ENCODE assay signal across 16 cellular contexts in genomic region chr1:12127206-12127810, GRCh38. TPM values are rescaled to one million over a fixed set of nuclear protein-coding genes. Genes with fewer than 3 reads are reported as not detected.
DNase-seq lines count a peak whose midpoint lies in the region; ATAC-seq and TF ChIP-seq lines count a peak whose summit lies in the region.
"Had no signal": no experiment of that assay in that cellular context is flagged by ENCODE, and none has a peak within 500 bp of the region (broad histone marks: within the 10 kb centered on the region; RNA-seq: fewer than 3 reads in every experiment).

No MANE protein-coding gene starts in this region.

- POLR2A ChIA-PET in activated CD8-positive, alpha-beta T cell treated with anti-CD3 and anti-CD28 coated beads for 36 hours (lab: Charles Lee): interaction anchor here (0.9 to 4.9 kb wide), 4 partner anchors 31 to 219 kb away, joined by 3 to 51 read pairs (median 11); no protein-coding TSS in a partner anchor

- intact Hi-C loops in CD14-positive monocyte (cut with micrococcal nuclease): loop anchor here (5.0 kb wide), 1 partner anchor 40 kb away; the partner anchor contains the start of gene TNFRSF1B (in 2 of the 2)
- intact Hi-C loops in activated CD8-positive, alpha-beta T cell treated with anti-CD3 and anti-CD28 coated beads for 36 hours (cut with micrococcal nuclease): loop anchor here (5.0 kb wide), 2 partner anchors 35 to 50 kb away; no protein-coding TSS in a partner anchor

- H3K9me3 Mint-ChIP-seq in T-helper 1 cell treated with Interleukin-12 subunit alpha and Interleukin-12 subunit beta and Interleukin-4 antibody, amounts not matched to agents 30 μg/mL and 1 μg/mL, for 36 hours: no peaks in the 10 kb centered on the region
- H3K9me3 Mint-ChIP-seq in CD14-positive monocyte (no peaks in the 10 kb centered on the region), endothelial cell (ENCODE audit: unreplicated experiment) (no peaks in the 10 kb centered on the region)
- H3K9me3 Mint-ChIP-seq in activated CD8-positive, alpha-beta T cell treated with anti-CD3 and anti-CD28 coated beads for 36 hours: no peaks in the 10 kb centered on the region

- ATAC-seq in activated CD8-positive, alpha-beta T cell treated with anti-CD3 and anti-CD28 coated beads for 36 hours: peak; percentile 85
- ATAC-seq: Right ventricle myocardium inferior, sciatic nerve, upper lobe of right lung had no signal

- no peaks in the 10 kb centered on the region for H3K27me3 Mint-ChIP-seq in T-helper 1 cell treated with Interleukin-12 subunit alpha and Interleukin-12 subunit beta and Interleukin-4 antibody, amounts not matched to agents 30 μg/mL and 1 μg/mL, for 36 hours (ENCODE audit: low read depth)
- H3K27me3 Mint-ChIP-seq in CD14-positive monocyte (ENCODE audit: low read depth in 3 of 3) (peaks cover 2 to 5% (median 4%) of the 10 kb centered on the region in 3 donors), endothelial cell (ENCODE audit: unreplicated experiment) (peaks cover 2% of the 10 kb centered on the region)
- no peaks in the 10 kb centered on the region for H3K27me3 Mint-ChIP-seq in activated CD8-positive, alpha-beta T cell treated with anti-CD3 and anti-CD28 coated beads for 36 hours

- CTCF ChIA-PET in activated CD8-positive, alpha-beta T cell treated with anti-CD3 and anti-CD28 coated beads for 36 hours (lab: Charles Lee): interaction anchor here (0.6 to 11.7 kb wide), 10 partner anchors 18 to 491 kb away, joined by 3 to 395 read pairs (median 5); partner anchors contain the start of gene DHRS3

- TF ChIP-seq CTCF in CD14-positive monocyte (IDR thresholded peaks at IDR 0.05): no peak
- TF ChIP-seq CTCF in activated CD8-positive, alpha-beta T cell treated with anti-CD3 and anti-CD28 coated beads for 36 hours (IDR thresholded peaks at IDR 0.05): no peak
- no peak for TF ChIP-seq CTCF in endothelial cell (IDR thresholded peaks at IDR 0.05; ENCODE audit: unreplicated experiment)

- H3K4me3 Mint-ChIP-seq in T-helper 1 cell treated with Interleukin-12 subunit alpha and Interleukin-12 subunit beta and Interleukin-4 antibody, amounts not matched to agents 30 μg/mL and 1 μg/mL, for 36 hours: no peak overlapping the region
- H3K4me3 Mint-ChIP-seq in CD14-positive monocyte (peak overlapping the region; percentile 77 to 91), endothelial cell (ENCODE audit: unreplicated experiment) (no peak overlapping the region)
- peak overlapping the region; percentile 64 for H3K4me3 Mint-ChIP-seq in activated CD8-positive, alpha-beta T cell treated with anti-CD3 and anti-CD28 coated beads for 36 hours

- DNase-seq in T-helper 1 cell (no peak), CD14-positive monocyte (ENCODE audit: low spot score) (no peak), endothelial cell (ENCODE audit: low spot score) (no peak), NCI-H187 (lab: John Stamatoyannopoulos, UW) (no peak), GM03348 (ENCODE audit: low spot score) (no peak), T1000 (lab: John Stamatoyannopoulos, UW) (no peak)
- DNase-seq in activated CD8-positive, alpha-beta T cell treated with anti-CD3 and anti-CD28 coated beads for 36 hours: peak; percentile 84
- DNase-seq: dorsolateral prefrontal cortex, GOT3, IMR-90, NCI-H2029 treated with DMSO at 0.1 percent for 48 hours, ovary, upper lobe of right lung had no signal

- H3K4me1 Mint-ChIP-seq in T-helper 1 cell treated with Interleukin-12 subunit alpha and Interleukin-12 subunit beta and Interleukin-4 antibody, amounts not matched to agents 30 μg/mL and 1 μg/mL, for 36 hours (ENCODE audit: low read depth): peaks cover 20% of the 10 kb centered on the region
- H3K4me1 Mint-ChIP-seq in CD14-positive monocyte (peaks cover 67% of the 10 kb centered on the region), endothelial cell (ENCODE audit: unreplicated experiment) (peaks cover 19% of the 10 kb centered on the region)
- peaks cover 58% of the 10 kb centered on the region for H3K4me1 Mint-ChIP-seq in activated CD8-positive, alpha-beta T cell treated with anti-CD3 and anti-CD28 coated beads for 36 hours (ENCODE audit: low read depth)

- peak overlapping the region; percentile 55 for H3K27ac Mint-ChIP-seq in T-helper 1 cell treated with Interleukin-12 subunit alpha and Interleukin-12 subunit beta and Interleukin-4 antibody, amounts not matched to agents 30 μg/mL and 1 μg/mL, for 36 hours
- peak overlapping the region in 2 of 7 donors; percentile 6 to 37 for H3K27ac Mint-ChIP-seq in CD14-positive monocyte
- peak overlapping the region; percentile 98 for H3K27ac Mint-ChIP-seq in activated CD8-positive, alpha-beta T cell treated with anti-CD3 and anti-CD28 coated beads for 36 hours
- H3K27ac Mint-ChIP-seq in endothelial cell (ENCODE audit: unreplicated experiment): peak overlapping the region; percentile 57

- H3K36me3 Mint-ChIP-seq in T-helper 1 cell treated with Interleukin-12 subunit alpha and Interleukin-12 subunit beta and Interleukin-4 antibody, amounts not matched to agents 30 μg/mL and 1 μg/mL, for 36 hours (ENCODE audit: low read depth): peaks cover 2% of the 10 kb centered on the region
- H3K36me3 Mint-ChIP-seq in CD14-positive monocyte: peaks cover 22 to 41% of the 10 kb centered on the region in 2 donors
- no peaks in the 10 kb centered on the region for H3K36me3 Mint-ChIP-seq in activated CD8-positive, alpha-beta T cell treated with anti-CD3 and anti-CD28 coated beads for 36 hours (ENCODE audit: low read depth)
- no peaks in the 10 kb centered on the region for H3K36me3 Mint-ChIP-seq in endothelial cell (ENCODE audit: low read depth, unreplicated experiment)

RNA-seq across cellular contexts. Expression of gene TNFRSF1B, which starts 39.5 kb away (rescaled TPM):
- polyA plus RNA-seq in CD14-positive monocyte: 100 to 1,000 TPM; 436 to 761 TPM
- total RNA-seq in activated CD8-positive, alpha-beta T cell treated with anti-CD3 and anti-CD28 coated beads for 36 hours: 100 to 1,000 TPM; 173 to 191 TPM
- total RNA-seq in endothelial cell (ENCODE audit: unreplicated experiment): 142 TPM

Comparison
In these comparisons a context has a peak if more than half of its experiments do, and no peak if none do; other contexts are left out.
1. H3K4me3 Mint-ChIP-seq: peak in CD14-positive monocyte (2 of 2) and activated CD8-positive, alpha-beta T cell treated with anti-CD3 and anti-CD28 coated beads for 36 hours (single experiment); none in T-helper 1 cell treated with Interleukin-12 subunit alpha and Interleukin-12 subunit beta and Interleukin-4 antibody, amounts not matched to agents 30 μg/mL and 1 μg/mL, for 36 hours (single experiment) and endothelial cell (single experiment).